Comparison of ENCODE assay signal across 1 cellular context in the genomic region with DNA sequence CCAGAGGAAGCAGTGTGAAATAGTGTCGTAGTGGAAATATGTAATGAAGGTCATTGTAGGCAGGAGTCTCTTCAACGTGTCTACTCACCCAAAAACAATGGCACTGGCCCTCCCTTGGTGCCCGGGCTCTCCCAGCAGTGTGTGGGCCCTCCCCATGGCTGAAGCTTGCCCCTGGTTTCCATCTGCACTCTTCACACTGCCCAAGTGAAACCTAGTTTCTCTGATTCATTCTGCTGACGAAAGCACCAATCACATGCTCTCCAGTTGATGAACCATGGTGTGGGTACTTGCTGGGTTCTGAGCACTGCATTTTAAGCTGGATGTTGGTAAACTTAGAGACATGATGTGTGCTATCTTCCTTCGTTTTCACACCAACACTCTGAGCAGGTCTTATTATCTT.
TF ChIP-seq lines count a peak whose summit lies in the region.

No MANE protein-coding gene starts in this region.

TF ChIP-seq in A549, 52 proteins besides CTCF, POLR2A, EP300 and RAD21 (continued from another document):
- TF ChIP-seq, protein P1, sequence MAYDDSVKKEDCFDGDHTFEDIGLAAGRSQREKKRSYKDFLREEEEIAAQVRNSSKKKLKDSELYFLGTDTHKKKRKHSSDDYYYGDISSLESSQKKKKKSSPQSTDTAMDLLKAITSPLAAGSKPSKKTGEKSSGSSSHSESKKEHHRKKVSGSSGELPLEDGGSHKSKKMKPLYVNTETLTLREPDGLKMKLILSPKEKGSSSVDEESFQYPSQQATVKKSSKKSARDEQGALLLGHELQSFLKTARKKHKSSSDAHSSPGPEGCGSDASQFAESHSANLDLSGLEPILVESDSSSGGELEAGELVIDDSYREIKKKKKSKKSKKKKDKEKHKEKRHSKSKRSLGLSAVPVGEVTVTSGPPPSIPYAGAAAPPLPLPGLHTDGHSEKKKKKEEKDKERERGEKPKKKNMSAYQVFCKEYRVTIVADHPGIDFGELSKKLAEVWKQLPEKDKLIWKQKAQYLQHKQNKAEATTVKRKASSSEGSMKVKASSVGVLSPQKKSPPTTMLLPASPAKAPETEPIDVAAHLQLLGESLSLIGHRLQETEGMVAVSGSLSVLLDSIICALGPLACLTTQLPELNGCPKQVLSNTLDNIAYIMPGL (CRISPR knock-in tag; IDR thresholded peaks at IDR 0.05; ENCODE audit: borderline replicate concordance) = no peak
- TF ChIP-seq RNF2 (IDR thresholded peaks at IDR 0.05; ENCODE audit: borderline replicate concordance, low read depth) = no peak
- TF ChIP-seq, protein P2, sequence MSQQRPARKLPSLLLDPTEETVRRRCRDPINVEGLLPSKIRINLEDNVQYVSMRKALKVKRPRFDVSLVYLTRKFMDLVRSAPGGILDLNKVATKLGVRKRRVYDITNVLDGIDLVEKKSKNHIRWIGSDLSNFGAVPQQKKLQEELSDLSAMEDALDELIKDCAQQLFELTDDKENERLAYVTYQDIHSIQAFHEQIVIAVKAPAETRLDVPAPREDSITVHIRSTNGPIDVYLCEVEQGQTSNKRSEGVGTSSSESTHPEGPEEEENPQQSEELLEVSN (IDR thresholded peaks at IDR 0.05; ENCODE audit: borderline replicate concordance, low read depth) = no peak
- TF ChIP-seq TFCP2L1 (CRISPR knock-in tag; IDR thresholded peaks at IDR 0.05) = no peak
- TF ChIP-seq, protein P3, sequence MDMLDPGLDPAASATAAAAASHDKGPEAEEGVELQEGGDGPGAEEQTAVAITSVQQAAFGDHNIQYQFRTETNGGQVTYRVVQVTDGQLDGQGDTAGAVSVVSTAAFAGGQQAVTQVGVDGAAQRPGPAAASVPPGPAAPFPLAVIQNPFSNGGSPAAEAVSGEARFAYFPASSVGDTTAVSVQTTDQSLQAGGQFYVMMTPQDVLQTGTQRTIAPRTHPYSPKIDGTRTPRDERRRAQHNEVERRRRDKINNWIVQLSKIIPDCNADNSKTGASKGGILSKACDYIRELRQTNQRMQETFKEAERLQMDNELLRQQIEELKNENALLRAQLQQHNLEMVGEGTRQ (IDR thresholded peaks at IDR 0.05) = no peak
